ENCODE assay signal across 14 cellular contexts in genomic region chr4:119977135-119977534, GRCh38.
"Had no signal": no experiment of that assay in that cellular context is flagged by ENCODE, and none has a peak within 500 bp of the region (broad histone marks: within the 10 kb centered on the region; RNA-seq: fewer than 3 reads in every experiment).

No MANE protein-coding gene starts in this region.

- H3K4me3 ChIP-seq: ovary, psoas muscle, right lobe of liver had no signal

- H3K9me3 ChIP-seq: ovary, psoas muscle, right lobe of liver had no signal

- DNase-seq: activated CD4-positive, alpha-beta T cell treated with anti-CD3 and anti-CD28 coated beads, Interleukin-2, amount 50 U/mL, for 4 hours; activated effector memory CD4-positive, alpha-beta T cell treated with anti-CD3 and anti-CD28 coated beads, Interleukin-2, amount 50 U/mL, for 16 hours; activated T-cell treated with anti-CD3 and anti-CD28 coated beads, Interleukin-2, amount 50 U/mL, for 72 hours; dermis blood vessel endothelial cell; effector memory CD8-positive, alpha-beta T cell; head of caudate nucleus; ovary; psoas muscle; right lobe of liver; stimulated activated CD4-positive, alpha-beta T cell treated with anti-CD3 and anti-CD28 coated beads, Interleukin-4, amount 100 ng/mL, for 24 hours; SW 1271; T-helper 2 cell; WERI-Rb-1 had no signal

- H3K4me1 ChIP-seq: psoas muscle, right lobe of liver had no signal

- H3K36me3 ChIP-seq: ovary, right lobe of liver, WERI-Rb-1 had no signal

- H3K27me3 ChIP-seq: ovary, right lobe of liver had no signal

- FAIRE-seq: frontal cortex had no signal

- H3K27ac ChIP-seq: ovary, psoas muscle, right lobe of liver, WERI-Rb-1 had no signal
